Comparison of ENCODE assay signal across 1 cellular context in genomic region chr18:34223893-34224422, GRCh38.
TF ChIP-seq lines count a peak whose summit lies in the region.

No MANE protein-coding gene starts in this region.

TF ChIP-seq in IMR-90, 13 proteins besides CTCF, POLR2A, EP300 and RAD21:
- TF ChIP-seq NFE2L2 (IDR thresholded peaks at IDR 0.05; ENCODE audit: low read depth, low read length) (no peak), RFX5 (IDR thresholded peaks at IDR 0.05; ENCODE audit: low read depth, low read length) (no peak)
TF ChIP-seq in IMR-90: peak in this region for 0.
